ENCODE assay signal across 8 cellular contexts in genomic region chr9:38068866-38069628, GRCh38. TPM values are rescaled to one million over a fixed set of nuclear protein-coding genes. Genes with fewer than 3 reads are reported as not detected.
A peak's percentile ranks its signal among the peaks of the same experiment; 100 is the strongest.
DNase-seq lines count a peak whose midpoint lies in the region; ATAC-seq and TF ChIP-seq lines count a peak whose summit lies in the region.

SHB (minus strand) TSS chr9:38069227; CDS start chr9:38068645, 582 bp downstream.

- under 1% methylated on average over 100 of the region's 110 CpGs for WGBS in HUES64

- peaks cover 17% of the 10 kb centered on the region; the same call in 1 of the 2 replicates for H3K4me1 ChIP-seq in HUES64 (ENCODE audit: insufficient read depth, low read length)
- H3K4me1 ChIP-seq in RWPE2 (ENCODE audit: insufficient read depth, poor library complexity, severe bottlenecking): peaks cover 29% of the 10 kb centered on the region

- H3K27ac ChIP-seq in HUES64 (ENCODE audit: low read depth, low read length) (peak within 1 kb of the TSS; percentile 86; the same call in 1 of the 2 replicates), RWPE2 (ENCODE audit: poor library complexity, severe bottlenecking) (peak within 1 kb of the TSS; percentile 79)

- DNase-seq in COR-L47 (lab: John Stamatoyannopoulos, UW) (peak; percentile 89), RWPE2 (ENCODE audit: low spot score) (peak; percentile 78), globus pallidus (ENCODE audit: low spot score) (peak; percentile 87), nucleus accumbens (lab: John Stamatoyannopoulos, UW) (peak in 54 of 56 donors; percentile 45 to 91 (median 78)), superior temporal gyrus (ENCODE audit: extremely low spot score) (peak; percentile 77)
- peak; percentile 46 to 86 (median 68) for DNase-seq in activated naive CD4-positive, alpha-beta T cell (lab: John Stamatoyannopoulos, UW)

- no peaks in the 10 kb centered on the region for H3K36me3 ChIP-seq in HUES64 (ENCODE audit: insufficient read depth, low read length)
- H3K36me3 ChIP-seq in RWPE2 (ENCODE audit: low read depth): peaks cover 8% of the 10 kb centered on the region

- peak; percentile 33 for TF ChIP-seq CTCF in RWPE2 (IDR thresholded peaks at IDR 0.05; ENCODE audit: poor library complexity, severe bottlenecking)

- ATAC-seq in GM21423 (IDR thresholded peaks at IDR 0.05; ENCODE audit: unreplicated experiment) (peak; percentile 50), RWPE2 (ENCODE audit: low read depth) (peak; percentile 32)

- H3K9ac ChIP-seq in HUES64 (ENCODE audit: low read depth, low read length): peak within 1 kb of the TSS; percentile 79

- H3K27me3 ChIP-seq in HUES64 (ENCODE audit: insufficient read depth, low read length) (peaks cover 15% of the 10 kb centered on the region), RWPE2 (ENCODE audit: insufficient read depth, poor library complexity, severe bottlenecking) (no peaks in the 10 kb centered on the region)

- H3K4me3 ChIP-seq in HUES64 (ENCODE audit: low read length) (peak within 1 kb of the TSS; percentile 88), RWPE2 (ENCODE audit: severe bottlenecking) (peak within 1 kb of the TSS; percentile 96)

- H3K9me3 ChIP-seq in HUES64 (ENCODE audit: insufficient read depth, low read depth, low read length) (no peaks in the 10 kb centered on the region), RWPE2 (ENCODE audit: severe bottlenecking) (no peaks in the 10 kb centered on the region)

RNA-seq across cellular contexts. Expression of gene SHB, which starts in this region (rescaled TPM):
- 7.3 TPM for polyA plus RNA-seq in HUES64 (2013, experiment 1 of 2)
- 6.7 TPM for polyA plus RNA-seq in HUES64 (2013, experiment 2 of 2)

Comparison
In these comparisons a context has a peak if more than half of its experiments do, and no peak if none do; other contexts are left out.
1. Peak in every context shown above with its lines: DNase-seq, ATAC-seq, H3K4me3 ChIP-seq and H3K27ac ChIP-seq.